1 cellular context compared by ENCODE assay signal in genomic region chr19:52991484-52991883, GRCh38.
TF ChIP-seq lines count a peak whose summit lies in the region.

No MANE protein-coding gene starts in this region.

TF ChIP-seq in SK-N-SH, 30 proteins besides CTCF, POLR2A, EP300 and RAD21 (continued from another document):
- TF ChIP-seq TAF1 (IDR thresholded peaks at IDR 0.05; ENCODE audit: borderline replicate concordance, low read depth, low read length) (no peak), REST (IDR thresholded peaks at IDR 0.05; ENCODE audit: low read depth, low read length) (no peak), ELF1 (IDR thresholded peaks at IDR 0.05) (0 out of 2 replicates have a peak, but pooled peaks have one; percentile 10), TCF12 (IDR thresholded peaks at IDR 0.05) (peak; percentile 47; the same call in 1 of the 2 replicates), EZH2phosphoT487 (IDR thresholded peaks at IDR 0.05; ENCODE audit: borderline replicate concordance, low read depth) (no peak), NFIC (IDR thresholded peaks at IDR 0.05; ENCODE audit: borderline replicate concordance) (peak; percentile 66), POLR2AphosphoS5 (IDR thresholded peaks at IDR 0.05; ENCODE audit: low read depth, low read length) (no peak), RXRA (IDR thresholded peaks at IDR 0.05; ENCODE audit: borderline replicate concordance, low read depth) (peak; percentile 39; the same call in 1 of the 2 replicates)
- TF ChIP-seq, protein P1, sequence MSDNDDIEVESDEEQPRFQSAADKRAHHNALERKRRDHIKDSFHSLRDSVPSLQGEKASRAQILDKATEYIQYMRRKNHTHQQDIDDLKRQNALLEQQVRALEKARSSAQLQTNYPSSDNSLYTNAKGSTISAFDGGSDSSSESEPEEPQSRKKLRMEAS (IDR thresholded peaks at IDR 0.05; ENCODE audit: low read depth), result no peak; the same call in 1 of the 2 replicates
